1 cellular context compared by ENCODE assay signal in genomic region chr7:99616359-99617186, GRCh38.
TF ChIP-seq lines count a peak whose summit lies in the region.

Gene ZSCAN25 (plus strand): TSS chr7:99616946. CDS start chr7:99619607, 2,661 bp downstream.

TF ChIP-seq in K562, 482 proteins besides CTCF, POLR2A, EP300 and RAD21 (continued from another document and continues in another):
- TF ChIP-seq ELK1 (CRISPR knock-in tag; IDR thresholded peaks at IDR 0.05) (no peak), HSF4 (CRISPR knock-in tag; IDR thresholded peaks at IDR 0.05; ENCODE audit: borderline replicate concordance) (no peak), ZNF609 (CRISPR knock-in tag; IDR thresholded peaks at IDR 0.05; ENCODE audit: borderline replicate concordance) (peak; percentile 86; the same call in 1 of the 2 replicates), HMBOX1 (IDR thresholded peaks at IDR 0.05) (no peak), ATF4 (CRISPR knock-in tag; IDR thresholded peaks at IDR 0.05) (no peak; the same call in 1 of the 2 replicates), ATF6 (CRISPR knock-in tag; IDR thresholded peaks at IDR 0.05) (peak; percentile 92; the same call in 1 of the 2 replicates), TAL1 (IDR thresholded peaks at IDR 0.05) (no peak; the same call in 1 of the 2 replicates), SMAD3 (CRISPR knock-in tag; conservative IDR thresholded peaks at IDR 0.05) (no peak), RHOXF2B (CRISPR knock-in tag; conservative IDR thresholded peaks at IDR 0.05) (0 out of 2 replicates have a peak, but pooled peaks have one; percentile 44), ZNF395 (CRISPR knock-in tag; IDR thresholded peaks at IDR 0.05) (peak; percentile 56; the same call in 1 of the 2 replicates), ZNF77 (CRISPR knock-in tag; IDR thresholded peaks at IDR 0.05) (no peak), CAMTA2 (CRISPR knock-in tag; conservative IDR thresholded peaks at IDR 0.05) (no peak), ZNF212 (CRISPR knock-in tag; IDR thresholded peaks at IDR 0.05) (no peak), SNIP1 (IDR thresholded peaks at IDR 0.05; ENCODE audit: low read depth) (peak; percentile 98), GTF2A2 (tag; IDR thresholded peaks at IDR 0.05) (no peak), ZBTB5 (IDR thresholded peaks at IDR 0.05) (no peak), ZBTB7A (IDR thresholded peaks at IDR 0.05; ENCODE audit: borderline replicate concordance, control insufficient read depth, low read depth, low read length) (peak; percentile 71), PRPF4 (IDR thresholded peaks at IDR 0.05; ENCODE audit: insufficient read depth, low read depth, low read length, poor library complexity, severe bottlenecking) (no peak), STAT6 (CRISPR knock-in tag; IDR thresholded peaks at IDR 0.05) (peak; percentile 98), CTBP1 (IDR thresholded peaks at IDR 0.05; ENCODE audit: borderline replicate concordance) (peak; percentile 90), ZNF23 (CRISPR knock-in tag; IDR thresholded peaks at IDR 0.05) (no peak), ZFX (CRISPR knock-in tag; IDR thresholded peaks at IDR 0.05) (peak; percentile 95), ZNF184 (CRISPR knock-in tag; IDR thresholded peaks at IDR 0.05) (no peak), SMARCB1 (IDR thresholded peaks at IDR 0.05; ENCODE audit: insufficient read length, low read depth) (no peak), ZNF551 (CRISPR knock-in tag; IDR thresholded peaks at IDR 0.05) (no peak), RCOR1 (IDR thresholded peaks at IDR 0.05; ENCODE audit: borderline replicate concordance in 1 of 2, low read depth in 2 of 2, low read length in 2 of 2) (peak; percentile 31 to 89), ETV6 (IDR thresholded peaks at IDR 0.05; ENCODE audit: borderline replicate concordance in 1 of 2, low read depth in 2 of 2, low read length in 1 of 2) (no peak), ETV6 (CRISPR knock-in tag; IDR thresholded peaks at IDR 0.05; ENCODE audit: borderline replicate concordance) (peak; percentile 75; the same call in 1 of the 2 replicates), RBM15 (IDR thresholded peaks at IDR 0.05; ENCODE audit: insufficient read depth, low read length) (no peak), COPS2 (conservative IDR thresholded peaks at IDR 0.05) (no peak), SRSF3 (IDR thresholded peaks at IDR 0.05; ENCODE audit: insufficient read depth, low read length) (no peak), PTTG1 (tag; IDR thresholded peaks at IDR 0.05; ENCODE audit: low read depth) (no peak), HNRNPK (IDR thresholded peaks at IDR 0.05; ENCODE audit: low read depth, low read length, poor library complexity, severe bottlenecking) (no peak), ZFP36 (IDR thresholded peaks at IDR 0.05; ENCODE audit: low read depth, low read length, partially characterized antibody) (peak; percentile 100), ZKSCAN8 (CRISPR knock-in tag; IDR thresholded peaks at IDR 0.05) (peak; percentile 45; the same call in 1 of the 2 replicates), ZBTB34 (CRISPR knock-in tag; IDR thresholded peaks at IDR 0.05) (no peak), ZBTB2 (IDR thresholded peaks at IDR 0.05) (peak; percentile 86), CREB5 (CRISPR knock-in tag; IDR thresholded peaks at IDR 0.05) (no peak), ZNF408 (CRISPR knock-in tag; IDR thresholded peaks at IDR 0.05; ENCODE audit: low read depth) (no peak), ZBTB17 (CRISPR knock-in tag; IDR thresholded peaks at IDR 0.05) (peak; percentile 64)
